9 cellular contexts compared by ENCODE assay signal in genomic region chr13:61277877-61278276, GRCh38.
"Had no signal": no experiment of that assay in that cellular context is flagged by ENCODE, and none has a peak within 500 bp of the region (broad histone marks: within the 10 kb centered on the region; RNA-seq: fewer than 3 reads in every experiment).

No MANE protein-coding gene starts in this region.

- H3K9me3 ChIP-seq: HAP-1 had no signal

- H3K9ac ChIP-seq: GM23248 had no signal

- FAIRE-seq: HTR-8/SVneo, K562 had no signal

- ATAC-seq: HCT116, K562 had no signal

- H3K36me3 ChIP-seq: HAP-1 had no signal

- H3K4me3 ChIP-seq: GM23248, HAP-1, K562 had no signal

- H3K27ac Mint-ChIP-seq: HFFc6 had no signal

- H3K27ac ChIP-seq: GM23248 had no signal

- H3K4me1 ChIP-seq: HAP-1 had no signal

- DNase-seq: GM23248, GOT3, H7, HFFc6, KG1 had no signal

- H3K4me3 Mint-ChIP-seq: HFFc6 had no signal

- H2AFZ ChIP-seq: GM23248 had no signal
